In the genomic region with DNA sequence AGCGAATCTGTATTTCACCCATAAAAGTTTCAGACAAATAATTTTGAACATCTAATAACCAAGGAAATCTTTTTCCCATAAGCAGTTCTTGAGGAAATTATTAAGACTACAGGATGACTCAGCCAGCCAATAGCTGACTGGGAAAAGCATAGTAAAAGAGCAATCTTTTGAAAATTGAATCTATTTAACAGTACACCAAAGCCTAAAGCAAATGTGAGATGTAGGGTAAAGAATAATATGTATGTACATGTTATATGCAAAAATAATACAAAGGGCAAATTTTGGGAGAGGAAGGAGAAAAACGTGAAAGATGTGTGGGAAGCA, we compare ENCODE assay signal across 15 cellular contexts. TPM values are rescaled to one million over a fixed set of nuclear protein-coding genes. Genes with fewer than 3 reads are reported as not detected.
DNase-seq lines count a peak whose midpoint lies in the region; ATAC-seq, FAIRE-seq and TF ChIP-seq lines count a peak whose summit lies in the region.
"Had no signal": no experiment of that assay in that cellular context is flagged by ENCODE, and none has a peak within 500 bp of the region (broad histone marks: within the 10 kb centered on the region; RNA-seq: fewer than 3 reads in every experiment).

No MANE protein-coding gene starts in this region.

- H2BK15ac ChIP-seq in mesenchymal stem cell (ENCODE audit: low read depth, poor library complexity, severe bottlenecking) = no peak overlapping the region

- no peak overlapping the region for H3K4me3 Mint-ChIP-seq in activated T-cell treated with anti-CD3 and anti-CD28 coated beads, Interleukin-2, amount 50 U/mL, for 24 hours
- H3K4me3 Mint-ChIP-seq in astrocyte (ENCODE audit: unreplicated experiment) = no peak overlapping the region

- no peak for TF ChIP-seq POLR2A in prostate gland (IDR thresholded peaks at IDR 0.05)

- no peak for DNase-seq in activated T-cell treated with anti-CD3 and anti-CD28 coated beads, Interleukin-2, amount 50 U/mL, for 24 hours
- DNase-seq in activated T-cell treated with anti-CD3 and anti-CD28 coated beads, Interleukin-2, amount 50 U/mL, for 48 hours = no peak
- DNase-seq in astrocyte (ENCODE audit: low read depth) = no peak
- no peak for DNase-seq in mesenchymal stem cell
- no peak for DNase-seq in lower lobe of right lung
- no peak for DNase-seq in prostate gland (ENCODE audit: low spot score)
- no peak for DNase-seq in central memory CD4-positive, alpha-beta T cell
- DNase-seq: ACHN; activated naive CD4-positive, alpha-beta T cell treated with Interleukin-2 at 50 U/mL for 16 hours; glutamatergic neuron; Peyer's patch; stimulated activated CD4-positive, alpha-beta T cell treated with anti-CD3 and anti-CD28 coated beads, Interleukin-12 subunit alpha, Interleukin-12 subunit beta, amount 100 ng/mL, for 4 hours had no signal

- H4K20me1 ChIP-seq in OCI-LY3 (ENCODE audit: insufficient read depth, low read length) = no peaks in the 10 kb centered on the region
- H4K20me1 ChIP-seq in astrocyte (ENCODE audit: insufficient read depth, low read length) = no peaks in the 10 kb centered on the region

- no peak overlapping the region for H2BK5ac ChIP-seq in mesenchymal stem cell (ENCODE audit: low read depth, low read length, poor library complexity, severe bottlenecking)

- no peak overlapping the region for H2BK120ac ChIP-seq in mesenchymal stem cell (ENCODE audit: low read depth, low read length)

- H3K27ac ChIP-seq in OCI-LY3 (ENCODE audit: low read length) = no peak overlapping the region
- no peak overlapping the region for H3K27ac ChIP-seq in astrocyte (ENCODE audit: low read depth, low read length)
- H3K27ac ChIP-seq in mesenchymal stem cell (ENCODE audit: low read length, poor library complexity, severe bottlenecking) = no peak overlapping the region
- H3K27ac ChIP-seq in lower lobe of right lung = no peak overlapping the region
- H3K27ac ChIP-seq in prostate gland = no peak overlapping the region
- H3K27ac ChIP-seq: cardiac muscle cell, esophagus muscularis mucosa, Peyer's patch had no signal

- peaks cover 3% of the 10 kb centered on the region for H3K36me3 ChIP-seq in OCI-LY3 (replicated peaks; ENCODE audit: low read depth, low read length)
- H3K36me3 ChIP-seq in astrocyte (ENCODE audit: insufficient read depth, low read length) = peaks cover 8% of the 10 kb centered on the region
- peaks cover 8 to 19% of the 10 kb centered on the region in 2 experiments for H3K36me3 ChIP-seq in mesenchymal stem cell (ENCODE audit: control insufficient read depth in 1 of 2, insufficient read depth in 2 of 2, low read depth in 1 of 2, low read length in 2 of 2)
- H3K36me3 ChIP-seq in lower lobe of right lung = no peaks in the 10 kb centered on the region
- no peaks in the 10 kb centered on the region for H3K36me3 ChIP-seq in prostate gland
- H3K36me3 ChIP-seq: cardiac muscle cell, Peyer's patch had no signal

- H3K79me1 ChIP-seq in mesenchymal stem cell (replicated peaks; ENCODE audit: low read length, poor library complexity, severe bottlenecking) = no peaks in the 10 kb centered on the region

- peak overlapping the region; percentile 79 for H3K27ac Mint-ChIP-seq in activated T-cell treated with anti-CD3 and anti-CD28 coated beads, Interleukin-2, amount 50 U/mL, for 24 hours
- peak overlapping the region; percentile 75 for H3K27ac Mint-ChIP-seq in astrocyte (ENCODE audit: unreplicated experiment)

- WGBS in mesenchymal stem cell = 89% methylated on average over 2 of the region's 2 CpGs
- WGBS in prostate gland = 45% methylated on average over 2 of the region's 2 CpGs

- H3K4me1 Mint-ChIP-seq in activated T-cell treated with anti-CD3 and anti-CD28 coated beads, Interleukin-2, amount 50 U/mL, for 24 hours (ENCODE audit: low read depth) = peaks cover 23% of the 10 kb centered on the region
- peaks cover 10% of the 10 kb centered on the region for H3K4me1 Mint-ChIP-seq in astrocyte (ENCODE audit: low read depth, unreplicated experiment)

- H3K9me3 ChIP-seq in OCI-LY3 (ENCODE audit: insufficient read depth, low read length) (0 out of 2 replicates have a peak, but pooled peaks cover 8% of the 10 kb centered on the region), astrocyte (ENCODE audit: insufficient read depth, low read depth, low read length) (peaks cover 6% of the 10 kb centered on the region), mesenchymal stem cell (ENCODE audit: control insufficient read depth, low read length) (peaks cover 7% of the 10 kb centered on the region), lower lobe of right lung (no peaks in the 10 kb centered on the region), prostate gland (no peaks in the 10 kb centered on the region)
- H3K9me3 ChIP-seq: Peyer's patch had no signal

- H4K8ac ChIP-seq in mesenchymal stem cell (ENCODE audit: low read length) = no peak overlapping the region

- H3K79me2 ChIP-seq in OCI-LY3 (ENCODE audit: low read length) (no peaks in the 10 kb centered on the region), astrocyte (ENCODE audit: insufficient read depth, low read length) (no peaks in the 10 kb centered on the region)

- FAIRE-seq in astrocyte (lab: Jason Lieb, UNC) = no peak

- no peak overlapping the region for H3K23ac ChIP-seq in mesenchymal stem cell (ENCODE audit: low read length in 2 of 2)

- H2AK5ac ChIP-seq in mesenchymal stem cell (ENCODE audit: low read length, severe bottlenecking) = no peak overlapping the region

- H3K36me3 Mint-ChIP-seq in activated T-cell treated with anti-CD3 and anti-CD28 coated beads, Interleukin-2, amount 50 U/mL, for 24 hours (ENCODE audit: low read depth) = peaks cover 21% of the 10 kb centered on the region
- peaks cover 23% of the 10 kb centered on the region for H3K36me3 Mint-ChIP-seq in astrocyte (ENCODE audit: low read depth, unreplicated experiment)

- peak overlapping the region; percentile 13; the same call in 1 of the 2 replicates for H2AFZ ChIP-seq in OCI-LY3 (ENCODE audit: low read depth, low read length)
- H2AFZ ChIP-seq in astrocyte (ENCODE audit: low read depth, low read length) = no peak overlapping the region
- no peak overlapping the region for H2AFZ ChIP-seq in mesenchymal stem cell (ENCODE audit: low read depth, low read length)

- no peak overlapping the region for H3K4me3 ChIP-seq in OCI-LY3 (ENCODE audit: low read length)
- H3K4me3 ChIP-seq in astrocyte (ENCODE audit: insufficient read depth, low read depth, low read length) = no peak overlapping the region
- H3K4me3 ChIP-seq in mesenchymal stem cell (ENCODE audit: insufficient read depth in 1 of 2, low read depth in 1 of 2, low read length in 2 of 2) = peak overlapping the region in 1 of 2 experiments; percentile 30
- H3K4me3 ChIP-seq in lower lobe of right lung = no peak overlapping the region
- H3K4me3 ChIP-seq in prostate gland = no peak overlapping the region
- H3K4me3 ChIP-seq: cardiac muscle cell, esophagus muscularis mucosa, Peyer's patch had no signal

- H3K4me2 ChIP-seq in OCI-LY3 (ENCODE audit: low read length) (no peak overlapping the region), astrocyte (ENCODE audit: low read length) (peak overlapping the region; percentile 42), mesenchymal stem cell (ENCODE audit: low read length, poor library complexity, severe bottlenecking) (no peak overlapping the region)

- H3K27me3 ChIP-seq in OCI-LY3 (ENCODE audit: low read depth, low read length) (no peaks in the 10 kb centered on the region), astrocyte (ENCODE audit: insufficient read depth, low read length) (no peaks in the 10 kb centered on the region), mesenchymal stem cell (ENCODE audit: control insufficient read depth in 1 of 2, insufficient read depth in 1 of 2, low read length in 2 of 2) (no peaks in the 10 kb centered on the region), lower lobe of right lung (ENCODE audit: low read depth) (no peaks in the 10 kb centered on the region), prostate gland (replicated peaks; ENCODE audit: insufficient read depth) (no peaks in the 10 kb centered on the region)
- H3K27me3 ChIP-seq: cardiac muscle cell, esophagus muscularis mucosa, Peyer's patch had no signal

- no peak overlapping the region for H3K4ac ChIP-seq in mesenchymal stem cell (ENCODE audit: low read depth in 1 of 2, low read length in 2 of 2)

- no peak overlapping the region for H3K14ac ChIP-seq in mesenchymal stem cell (ENCODE audit: low read length in 2 of 2)

- H2BK12ac ChIP-seq in mesenchymal stem cell (ENCODE audit: low read length in 2 of 2) = no peak overlapping the region

- intact Hi-C loops in lower lobe of right lung (cut with DNase I) (no loop called here), prostate gland (cut with DNase I) (no loop called here)

- H4K91ac ChIP-seq in mesenchymal stem cell (ENCODE audit: low read length) = no peak overlapping the region

- no peak overlapping the region for H3K18ac ChIP-seq in mesenchymal stem cell (ENCODE audit: low read depth in 1 of 2, low read length in 2 of 2)

- no peak for ATAC-seq in lower lobe of right lung

- TF ChIP-seq CTCF in OCI-LY3 (IDR thresholded peaks at IDR 0.05; ENCODE audit: low read depth, low read length) = no peak
- no peak for TF ChIP-seq CTCF in astrocyte (IDR thresholded peaks at IDR 0.05; ENCODE audit: insufficient read depth, low read depth, low read length)
- no peak for TF ChIP-seq CTCF in lower lobe of right lung (IDR thresholded peaks at IDR 0.05)
- no peak for TF ChIP-seq CTCF in prostate gland (IDR thresholded peaks at IDR 0.05)

- H3K9me3 Mint-ChIP-seq in activated T-cell treated with anti-CD3 and anti-CD28 coated beads, Interleukin-2, amount 50 U/mL, for 24 hours = peaks cover 10% of the 10 kb centered on the region
- H3K9me3 Mint-ChIP-seq in astrocyte (ENCODE audit: unreplicated experiment) = peaks cover 10% of the 10 kb centered on the region

- no peaks in the 10 kb centered on the region for H3K27me3 Mint-ChIP-seq in activated T-cell treated with anti-CD3 and anti-CD28 coated beads, Interleukin-2, amount 50 U/mL, for 24 hours
- H3K27me3 Mint-ChIP-seq in astrocyte (ENCODE audit: low read depth, unreplicated experiment) = no peaks in the 10 kb centered on the region

- H3K4me1 ChIP-seq in OCI-LY3 (ENCODE audit: low read length) (peaks cover 10% of the 10 kb centered on the region), astrocyte (ENCODE audit: insufficient read depth, low read length) (peaks cover 5% of the 10 kb centered on the region), mesenchymal stem cell (ENCODE audit: control insufficient read depth, insufficient read depth, low read depth, low read length) (no peaks in the 10 kb centered on the region), lower lobe of right lung (no peaks in the 10 kb centered on the region), prostate gland (replicated peaks) (no peaks in the 10 kb centered on the region)
- H3K4me1 ChIP-seq: esophagus muscularis mucosa, Peyer's patch had no signal

- H3K9ac ChIP-seq in OCI-LY3 (ENCODE audit: low read length) (no peak overlapping the region), astrocyte (ENCODE audit: low read length) (peak overlapping the region; percentile 17), mesenchymal stem cell (ENCODE audit: low read length) (peak overlapping the region; percentile 59)

RNA-seq across cellular contexts. Expression of a gene that starts 12.6 kb away (rescaled TPM):
- 43.7 and 47.4 TPM in 2 replicates for total RNA-seq in astrocyte
- polyA plus RNA-seq in mesenchymal stem cell (2013, experiment 1 of 2) = 27.4 TPM
- polyA plus RNA-seq in mesenchymal stem cell (2013, experiment 2 of 2) = 28.3 TPM
- total RNA-seq in lower lobe of right lung = 68.5 TPM
- 10 to 100 TPM; 46.1 to 52.3 TPM for total RNA-seq in prostate gland

RNA-seq across cellular contexts. Expression of a gene that starts 42.7 kb away (rescaled TPM):
- total RNA-seq in astrocyte (59.2 and 65.5 TPM in 2 replicates), lower lobe of right lung (63.6 TPM), prostate gland (10 to 100 TPM; 28.3 to 31.7 TPM)
- 59.9 TPM for polyA plus RNA-seq in mesenchymal stem cell (2013, experiment 1 of 2)
- polyA plus RNA-seq in mesenchymal stem cell (2013, experiment 2 of 2) = 59.3 TPM
